In the genomic region with DNA sequence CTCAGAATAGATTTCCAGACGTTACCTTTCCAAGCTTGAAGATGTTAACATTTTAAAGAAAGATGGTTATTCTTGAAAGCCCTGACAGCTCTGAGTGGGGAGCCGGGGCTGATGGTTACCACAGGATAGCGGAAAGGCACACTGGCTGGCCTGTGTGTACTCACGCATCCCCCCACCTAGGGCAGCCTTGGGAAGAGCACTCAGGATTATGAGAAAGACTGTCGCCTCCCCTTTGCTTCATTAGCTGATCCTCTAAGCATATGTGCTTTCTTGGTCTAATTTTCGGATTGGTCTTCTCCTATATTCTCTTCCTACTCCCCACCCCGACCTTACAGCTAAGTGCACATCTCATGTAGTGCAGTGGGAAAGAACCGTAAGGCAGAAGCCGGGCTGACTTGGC, we compare ENCODE assay signal across 10 cellular contexts. TPM values are rescaled to one million over a fixed set of nuclear protein-coding genes. Genes with fewer than 3 reads are reported as not detected.
"Had no signal": no experiment of that assay in that cellular context is flagged by ENCODE, and none has a peak within 500 bp of the region (broad histone marks: within the 10 kb centered on the region; RNA-seq: fewer than 3 reads in every experiment).

No MANE protein-coding gene starts in this region.

- H3K27ac ChIP-seq: GM23248, HL-60 had no signal

- DNase-seq: GM23248, GOT3, H7, HFFc6 had no signal

- H3K36me3 ChIP-seq: HAP-1 had no signal

- H3K9me3 Mint-ChIP-seq: HFFc6 had no signal

- H3K4me1 ChIP-seq: HAP-1 had no signal

- ATAC-seq: HCT116, HepG2, K562 had no signal

- H3K27ac Mint-ChIP-seq: HFFc6 had no signal

- H3K4me3 Mint-ChIP-seq: HFFc6 had no signal

- H3K9me3 ChIP-seq: HAP-1 had no signal

- FAIRE-seq: HepG2, K562 had no signal

- H3K4me3 ChIP-seq: GM23248, HAP-1, K562 had no signal

RNA-seq across cellular contexts. Expression of a gene that starts 20.7 kb away (rescaled TPM):
- total RNA-seq: HepG2, HT1080, K562 had no signal
- polyA plus RNA-seq: HepG2, K562 had no signal
